ENCODE assay signal across 23 cellular contexts in genomic region chr16:85087899-85088569, GRCh38. TPM values are rescaled to one million over a fixed set of nuclear protein-coding genes. Genes with fewer than 3 reads are reported as not detected.
"Had no signal": no experiment of that assay in that cellular context is flagged by ENCODE, and none has a peak within 500 bp of the region (broad histone marks: within the 10 kb centered on the region; RNA-seq: fewer than 3 reads in every experiment).

No MANE protein-coding gene starts in this region.

- DNase-seq: cortex of kidney; effector memory CD4-positive, alpha-beta T cell; heart right ventricle; islet precursor cell; lower lobe of right lung; mesenchymal stem cell; naive B cell; small intestine; stimulated activated CD4-positive, alpha-beta T cell treated with anti-CD3 and anti-CD28 coated beads, Interleukin-12 subunit alpha, Interleukin-12 subunit beta, amount 100 ng/mL, for 4 hours; stimulated activated naive CD4-positive, alpha-beta T cell; stomach; transverse colon had no signal

- H3K36me3 ChIP-seq: transverse colon had no signal

- FAIRE-seq: endometrium, frontal cortex, small intestine had no signal

- ATAC-seq: left lung, lower lobe of right lung had no signal

- H3K27ac ChIP-seq: heart right ventricle, left lung, lower lobe of right lung, neutrophil, stomach, thoracic aorta had no signal

- H3K27ac Mint-ChIP-seq: nephron had no signal

- H3K27me3 ChIP-seq: heart right ventricle, left lung, neutrophil, stomach, transverse colon had no signal

- H3K9me3 Mint-ChIP-seq: naive B cell, nephron had no signal

- H3K36me3 Mint-ChIP-seq: naive B cell had no signal

- H3K4me3 Mint-ChIP-seq: naive B cell, nephron had no signal

- H3K9me3 ChIP-seq: heart right ventricle, left lung, lower lobe of right lung, neutrophil, stomach, thoracic aorta, transverse colon had no signal

- H3K4me3 ChIP-seq: heart right ventricle, left lung, lower lobe of right lung, stomach, thoracic aorta, transverse colon had no signal

RNA-seq across cellular contexts. Expression of gene CIBAR2, which starts 24.2 kb away (rescaled TPM):
- total RNA-seq: esophagus mucosa, fibroblast of lung, heart right ventricle, osteocyte, pulmonary artery endothelial cell, thoracic aorta, urinary bladder had no signal
- polyA plus RNA-seq: fibroblast of lung, heart right ventricle, urinary bladder had no signal
